In the genomic region with DNA sequence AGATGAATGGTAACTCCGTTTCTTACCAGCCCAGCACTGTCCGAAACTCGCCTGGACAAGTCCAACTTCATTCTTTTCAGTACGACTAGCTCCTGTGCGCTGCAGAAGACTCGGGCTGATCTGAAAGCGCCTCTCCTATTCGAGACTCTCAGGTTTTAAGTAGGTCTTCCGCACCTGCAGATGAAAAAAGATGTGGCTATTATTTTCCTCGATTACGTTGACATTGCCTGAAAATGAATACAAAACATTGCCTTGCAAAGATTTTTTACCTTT, we compare ENCODE assay signal across 10 cellular contexts.
DNase-seq lines count a peak whose midpoint lies in the region; ATAC-seq, FAIRE-seq and TF ChIP-seq lines count a peak whose summit lies in the region.
"Had no signal": no experiment of that assay in that cellular context is flagged by ENCODE, and none has a peak within 500 bp of the region (broad histone marks: within the 10 kb centered on the region; RNA-seq: fewer than 3 reads in every experiment).

No MANE protein-coding gene starts in this region.

- H3K36me3 ChIP-seq in H1 (ENCODE audit: control insufficient read depth in 2 of 4, insufficient read depth in 4 of 4, low read length in 3 of 4) = no peaks in the 10 kb centered on the region
- no peaks in the 10 kb centered on the region for H3K36me3 ChIP-seq in neuronal stem cell (replicated peaks in 1 of 2; ENCODE audit: control insufficient read depth in 2 of 2, insufficient read depth in 2 of 2, low read length in 2 of 2)
- H3K36me3 ChIP-seq: neutrophil had no signal

- H3K4ac ChIP-seq in H9 (ENCODE audit: low read depth, low read length) = no peak overlapping the region
- no peak overlapping the region for H3K4ac ChIP-seq in H1 (replicated peaks; ENCODE audit: insufficient read length, low read depth, low read length)
- no peak overlapping the region for H3K4ac ChIP-seq in neuronal stem cell (ENCODE audit: low read length)

- no peak for FAIRE-seq in H1 (lab: Jason Lieb, UNC)

- H3K18ac ChIP-seq in H9 (ENCODE audit: insufficient read length, low read depth, low read length) (no peak overlapping the region), H1 (ENCODE audit: extremely low read depth, low read length) (no peak overlapping the region; the same call in 1 of the 2 replicates), neuronal stem cell (ENCODE audit: low read length) (no peak overlapping the region)

- no peaks in the 10 kb centered on the region for H3K23me2 ChIP-seq in H9 (ENCODE audit: insufficient read length, low read depth, low read length, poor library complexity, severe bottlenecking)
- H3K23me2 ChIP-seq in H1 (ENCODE audit: low read depth, low read length) = peaks cover 10% of the 10 kb centered on the region; the same call in 1 of the 2 replicates

- TF ChIP-seq CTCF in H9 (conservative IDR thresholded peaks at IDR 0.05) = no peak
- TF ChIP-seq CTCF in H1 (IDR thresholded peaks at IDR 0.05; ENCODE audit: control extremely low read depth in 1 of 3, insufficient read depth in 1 of 3, low read depth in 1 of 3, low read length in 3 of 3) = no peak

- CTCF ChIA-PET in H1 (lab: Charles Lee; ENCODE audit: partially characterized antibody) = interaction anchor here (1.1 to 1.5 kb wide), 2 partner anchors 9 to 68 kb away, joined by 3 to 4 read pairs; no protein-coding TSS in a partner anchor

- H4K20me1 ChIP-seq in H9 (ENCODE audit: control insufficient read depth, insufficient read depth, insufficient read length) (no peaks in the 10 kb centered on the region), H1 (replicated peaks in 1 of 2; ENCODE audit: control insufficient read depth in 1 of 2, insufficient read depth in 2 of 2, low read length in 2 of 2) (no peaks in the 10 kb centered on the region)

- H3K4me1 ChIP-seq in H9 (ENCODE audit: insufficient read depth, low read length) (0 out of 2 replicates have a peak, but pooled peaks cover 2% of the 10 kb centered on the region), H1 (replicated peaks in 1 of 4; ENCODE audit: control insufficient read depth in 3 of 4, insufficient read depth in 4 of 4, low read length in 3 of 4) (peaks cover 7 to 15% (median 11%) of the 10 kb centered on the region in 4 experiments; a peak in 6 of 7 replicates), neuronal stem cell (ENCODE audit: control insufficient read depth in 2 of 2, insufficient read depth in 1 of 2, low read depth in 1 of 2, low read length in 2 of 2) (peaks cover 6 to 18% of the 10 kb centered on the region in 2 donors)

- no peak overlapping the region for H3T11ph ChIP-seq in H9 (ENCODE audit: low read length)

- H2BK120ac ChIP-seq in H9 (ENCODE audit: low read depth, low read length, poor library complexity, severe bottlenecking) (no peak overlapping the region), H1 (replicated peaks; ENCODE audit: low read depth, low read length) (no peak overlapping the region), neuronal stem cell (ENCODE audit: low read depth, low read length) (no peak overlapping the region)

- no peak for TF ChIP-seq EP300 in H1 (IDR thresholded peaks at IDR 0.05; ENCODE audit: borderline replicate concordance in 1 of 2, low read depth in 2 of 2, low read length in 2 of 2)

- no peak overlapping the region for H3K56ac ChIP-seq in H9 (ENCODE audit: insufficient read length, low read depth, low read length)
- H3K56ac ChIP-seq in H1 (replicated peaks; ENCODE audit: insufficient read length, low read depth, low read length) = no peak overlapping the region

- H3K79me2 ChIP-seq in H9 (ENCODE audit: insufficient read depth, low read length) = no peaks in the 10 kb centered on the region
- no peaks in the 10 kb centered on the region for H3K79me2 ChIP-seq in H1 (ENCODE audit: control insufficient read depth in 1 of 2, insufficient read depth in 2 of 2, low read length in 2 of 2)

- H2BK5ac ChIP-seq in H9 (ENCODE audit: insufficient read length, low read length) (no peak overlapping the region), H1 (ENCODE audit: low read depth, low read length) (no peak overlapping the region), neuronal stem cell (ENCODE audit: low read length) (no peak overlapping the region)

- H4K91ac ChIP-seq in H9 (ENCODE audit: insufficient read length, low read depth, low read length) (no peak overlapping the region), H1 (replicated peaks; ENCODE audit: insufficient read length, low read length) (no peak overlapping the region), neuronal stem cell (ENCODE audit: low read depth, low read length, poor library complexity) (no peak overlapping the region)

- H3K27ac ChIP-seq in H9 (ENCODE audit: insufficient read length, low read depth, low read length) = no peak overlapping the region
- H3K27ac ChIP-seq in H1 (ENCODE audit: low read depth, low read length) = no peak overlapping the region
- no peak overlapping the region for H3K27ac ChIP-seq in neuronal stem cell (replicated peaks; ENCODE audit: low read length)
- H3K27ac ChIP-seq: neutrophil had no signal

- H4K8ac ChIP-seq in H9 (replicated peaks; ENCODE audit: insufficient read length, low read depth, low read length) (no peak overlapping the region), H1 (ENCODE audit: extremely low read depth, insufficient read depth, low read length) (no peak overlapping the region), neuronal stem cell (ENCODE audit: low read depth, low read length) (no peak overlapping the region)

- H3K23ac ChIP-seq in H9 (ENCODE audit: insufficient read length, low read depth, low read length) (no peak overlapping the region), H1 (ENCODE audit: insufficient read length) (no peak overlapping the region), neuronal stem cell (ENCODE audit: low read depth, low read length, poor library complexity) (no peak overlapping the region)

- TF ChIP-seq RAD21 in H1 (IDR thresholded peaks at IDR 0.05 in 1 of 2, conservative IDR thresholded peaks at IDR 0.05 in 1 of 2; ENCODE audit: low read depth in 2 of 2, low read length in 2 of 2) = no peak

- H2BK12ac ChIP-seq in H9 (ENCODE audit: insufficient read length, low read depth, low read length) = no peak overlapping the region
- H2BK12ac ChIP-seq in H1 (ENCODE audit: low read depth, low read length) = no peak overlapping the region
- H2BK12ac ChIP-seq in neuronal stem cell (ENCODE audit: low read length) = no peak overlapping the region

- H3K27me3 ChIP-seq in H9 (ENCODE audit: insufficient read depth, low read length) = no peaks in the 10 kb centered on the region; the same call in 1 of the 2 replicates
- H3K27me3 ChIP-seq in H1 (replicated peaks in 1 of 4; ENCODE audit: control insufficient read depth in 3 of 4, extremely low read depth in 1 of 4, insufficient read depth in 3 of 4, low read length in 3 of 4) = peaks cover 0 to 16% (median 12%) of the 10 kb centered on the region in 4 experiments; a peak in 5 of 7 replicates
- peaks cover 0 to 10% (median 0%) of the 10 kb centered on the region in 3 experiments for H3K27me3 ChIP-seq in neuronal stem cell (ENCODE audit: control insufficient read depth in 3 of 3, insufficient read depth in 3 of 3, low read depth in 1 of 3, low read length in 3 of 3)

- no peak overlapping the region for H4K5ac ChIP-seq in H9 (ENCODE audit: insufficient read length, low read depth, low read length)
- H4K5ac ChIP-seq in H1 (ENCODE audit: insufficient read length, low read depth, low read length) = no peak overlapping the region

- no peak for TF ChIP-seq POLR2A in H1 (IDR thresholded peaks at IDR 0.05; ENCODE audit: control extremely low read depth in 1 of 2, low read depth in 2 of 2, low read length in 2 of 2)

- H2BK15ac ChIP-seq in H9 (ENCODE audit: low read depth, low read length) = no peak overlapping the region
- no peak overlapping the region for H2BK15ac ChIP-seq in H1 (ENCODE audit: low read length)
- no peak overlapping the region for H2BK15ac ChIP-seq in neuronal stem cell (ENCODE audit: low read length)

- H3K4me3 ChIP-seq in H1 (ENCODE audit: extremely low read depth in 1 of 4, insufficient read depth in 2 of 4, low read depth in 3 of 4, low read length in 4 of 4) = peak overlapping the region; percentile 19 to 61 (median 32); a peak in 6 of 8 replicates
- H3K4me3 ChIP-seq in neuronal stem cell (ENCODE audit: low read length in 2 of 2) = peak overlapping the region in 1 of 2 donors; percentile 19

- peaks cover 28% of the 10 kb centered on the region for H3K27me3 Mint-ChIP-seq in H9 (ENCODE audit: low read depth)

- H3K4me2 ChIP-seq in H9 (ENCODE audit: insufficient read depth, insufficient read length, low read length) = peak overlapping the region; percentile 75
- H3K4me2 ChIP-seq in H1 (ENCODE audit: insufficient read depth in 1 of 2, low read depth in 2 of 2, low read length in 2 of 2) = peak overlapping the region; percentile 49 to 69
- peak overlapping the region; percentile 73 for H3K4me2 ChIP-seq in neuronal stem cell (ENCODE audit: insufficient read depth, low read length, poor library complexity, severe bottlenecking)

- H3K9me3 Mint-ChIP-seq in H9 = no peaks in the 10 kb centered on the region; a peak in 1 of 5 replicates

- H3K14ac ChIP-seq in H9 (ENCODE audit: insufficient read depth, low read length) (no peak overlapping the region), H1 (ENCODE audit: insufficient read length) (no peak overlapping the region), neuronal stem cell (ENCODE audit: low read length) (no peak overlapping the region)

- no peak for ATAC-seq in GM18511 (IDR thresholded peaks at IDR 0.05; ENCODE audit: unreplicated experiment)

- POLR2A ChIA-PET in H1 (lab: Charles Lee; ENCODE audit: partially characterized antibody) = interaction anchor here (0.6 kb wide), 1 partner anchor 104 kb away, joined by 3 read pairs; no protein-coding TSS in a partner anchor

- H3K27ac Mint-ChIP-seq in H9 = no peak overlapping the region

- DNase-seq in H9 (no peak), NCI-H748 treated with DMSO at 0.1 percent for 48 hours (lab: John Stamatoyannopoulos, UW) (peak; percentile 2), H1 (ENCODE audit: low read depth in 1 of 2, low spot score in 2 of 2) (no peak), neuronal stem cell (ENCODE audit: low spot score) (no peak), amygdala (lab: John Stamatoyannopoulos, UW) (no peak), GOT3 (lab: John Stamatoyannopoulos, UW) (no peak)
- DNase-seq: activated CD4-positive, alpha-beta T cell treated with anti-CD3 and anti-CD28 coated beads, Interleukin-2, amount 50 U/mL, for 1 hour; GF-D8 had no signal

- no peak overlapping the region for H3K9ac ChIP-seq in H9 (ENCODE audit: extremely low read depth, insufficient read length, low read length)
- no peak overlapping the region for H3K9ac ChIP-seq in H1 (replicated peaks in 1 of 4; ENCODE audit: extremely low read depth in 1 of 4, low read depth in 3 of 4, low read length in 3 of 4)
- H3K9ac ChIP-seq in neuronal stem cell (ENCODE audit: low read depth, low read length, poor library complexity) = no peak overlapping the region

- H3K9me3 ChIP-seq in H9 (ENCODE audit: control insufficient read depth, low read depth, low read length) = no peaks in the 10 kb centered on the region
- H3K9me3 ChIP-seq in H1 (ENCODE audit: insufficient read depth in 2 of 2, low read depth in 1 of 2, low read length in 1 of 2) = no peaks in the 10 kb centered on the region
- H3K9me3 ChIP-seq in neuronal stem cell (replicated peaks in 1 of 2; ENCODE audit: control insufficient read depth in 2 of 2, insufficient read depth in 1 of 2, low read depth in 1 of 2, low read length in 2 of 2) = no peaks in the 10 kb centered on the region
- H3K9me3 ChIP-seq: neutrophil had no signal

- H2AFZ ChIP-seq in H9 (ENCODE audit: low read length) (no peak overlapping the region), H1 (ENCODE audit: low read length) (0 out of 2 replicates have a peak overlapping the region, but pooled peaks have one; percentile 11), neuronal stem cell (ENCODE audit: low read length) (peak overlapping the region; percentile 86)

- H2BK20ac ChIP-seq in H9 (ENCODE audit: low read depth, low read length, poor library complexity, severe bottlenecking) (no peak overlapping the region), H1 (ENCODE audit: low read length) (no peak overlapping the region)

- peak overlapping the region; percentile 59 to 73 for H3K4me3 Mint-ChIP-seq in H9

- H3K79me1 ChIP-seq in H9 (ENCODE audit: insufficient read depth, low read depth, low read length, poor library complexity, severe bottlenecking) (no peaks in the 10 kb centered on the region), H1 (ENCODE audit: low read depth, low read length) (no peaks in the 10 kb centered on the region), neuronal stem cell (ENCODE audit: low read depth, low read length) (no peaks in the 10 kb centered on the region)

- H2AK5ac ChIP-seq in H9 (ENCODE audit: insufficient read length, low read length) (no peak overlapping the region), H1 (ENCODE audit: low read depth, low read length) (no peak overlapping the region), neuronal stem cell (ENCODE audit: low read depth, low read length) (no peak overlapping the region)

- peaks cover 24 to 29% of the 10 kb centered on the region in 2 experiments for H3K4me1 Mint-ChIP-seq in H9

- no CpG with 5 or more reads among the region's 11 CpGs for WGBS in H9 (ENCODE audit: extremely low coverage, insufficient read length, low lambda C conversion rate)
- WGBS in H1 (ENCODE audit: extremely low coverage in 1 of 2, insufficient coverage in 1 of 2, insufficient read length in 1 of 2, insufficient replicate concordance in 2 of 2, low coverage in 1 of 2, low lambda C conversion rate in 2 of 2, missing lambda C conversion rate in 1 of 2), 2 experiments = 56% methylated on average over 11 of the region's 11 CpGs; no CpG with 5 or more reads in 1 of the 2 experiments
- no CpG with 5 or more reads among the region's 11 CpGs for WGBS in neuronal stem cell (ENCODE audit: extremely low coverage in 2 of 2, insufficient read length in 2 of 2, insufficient replicate concordance in 1 of 2), 2 donors

- no peaks in the 10 kb centered on the region for H3K36me3 Mint-ChIP-seq in H9 (ENCODE audit: insufficient read depth in 1 of 3, low read depth in 3 of 3)
